Comparison of ENCODE assay signal across 1 cellular context in genomic region chr2:160418398-160418765, GRCh38.
TF ChIP-seq lines count a peak whose summit lies in the region.

No MANE protein-coding gene starts in this region.

TF ChIP-seq in IMR-90, 13 proteins besides CTCF, POLR2A, EP300 and RAD21:
- no peak for TF ChIP-seq FOS (IDR thresholded peaks at IDR 0.05; ENCODE audit: low read depth, low read length)
- TF ChIP-seq BHLHE40 (IDR thresholded peaks at IDR 0.05; ENCODE audit: low read depth, low read length), result no peak
- no peak for TF ChIP-seq NFE2L2 (IDR thresholded peaks at IDR 0.05; ENCODE audit: low read depth, low read length)
- no peak for TF ChIP-seq ELK1 (IDR thresholded peaks at IDR 0.05; ENCODE audit: borderline replicate concordance, low read depth, low read length)
- TF ChIP-seq MXI1 (IDR thresholded peaks at IDR 0.05; ENCODE audit: borderline replicate concordance, low read depth, low read length), result no peak
- no peak for TF ChIP-seq RFX5 (IDR thresholded peaks at IDR 0.05; ENCODE audit: low read depth, low read length)
- TF ChIP-seq USF2 (IDR thresholded peaks at IDR 0.05; ENCODE audit: low read depth, low read length), result no peak
- no peak for TF ChIP-seq SMC3 (IDR thresholded peaks at IDR 0.05; ENCODE audit: low read depth, low read length)
- TF ChIP-seq RCOR1 (IDR thresholded peaks at IDR 0.05; ENCODE audit: insufficient replicate concordance, low read length), result no peak
- no peak for TF ChIP-seq MAZ (IDR thresholded peaks at IDR 0.05; ENCODE audit: borderline replicate concordance, low read depth, low read length)
- TF ChIP-seq CHD1 (IDR thresholded peaks at IDR 0.05; ENCODE audit: low read depth, low read length), result no peak
- no peak for TF ChIP-seq CEBPB (IDR thresholded peaks at IDR 0.05; ENCODE audit: low read depth, low read length)
- TF ChIP-seq MAFK (IDR thresholded peaks at IDR 0.05; ENCODE audit: low read depth, low read length), result no peak
